Comparison of ENCODE assay signal across 17 cellular contexts in genomic region chr10:26879744-26880143, GRCh38. TPM values are rescaled to one million over a fixed set of nuclear protein-coding genes. Genes with fewer than 3 reads are reported as not detected.
DNase-seq lines count a peak whose midpoint lies in the region; ATAC-seq and TF ChIP-seq lines count a peak whose summit lies in the region.
"Had no signal": no experiment of that assay in that cellular context is flagged by ENCODE, and none has a peak within 500 bp of the region (broad histone marks: within the 10 kb centered on the region; RNA-seq: fewer than 3 reads in every experiment).

No MANE protein-coding gene starts in this region.

- no peak overlapping the region for H3K9ac ChIP-seq in colonic mucosa (ENCODE audit: low read depth in 2 of 2, low read length in 2 of 2)

- H3K27ac ChIP-seq in colonic mucosa (no peak overlapping the region), transverse colon (no peak overlapping the region)
- H3K27ac ChIP-seq: foreskin keratinocyte had no signal

- in situ Hi-C loops in transverse colon (cut with MboI; ENCODE audit: low pct_ligation_motif_present in 1 of 4, low pct_unique_long_range_greater_than_20kb in 1 of 4, low sequenced_read_pairs in 3 of 4), result loop anchor here in 3 of 4 donors (5.0 to 25.0 kb wide), 5 partner anchors 147 to 545 kb away; no protein-coding TSS in a partner anchor

- no peak for ATAC-seq in GM19463 (IDR thresholded peaks at IDR 0.05; ENCODE audit: unreplicated experiment)
- no peak for ATAC-seq in HG03159 (IDR thresholded peaks at IDR 0.05; ENCODE audit: unreplicated experiment)
- no peak for ATAC-seq in HG02938 (IDR thresholded peaks at IDR 0.05; ENCODE audit: unreplicated experiment)
- ATAC-seq: foreskin keratinocyte, SK-N-SH treated with all-trans-retinoic acid at 6 μM for 48 hours had no signal

- intact Hi-C loops in activated CD4-positive, alpha-beta T cell treated with anti-CD3 and anti-CD28 coated beads, Interleukin-2, amount 10 ng/mL, durations not matched to agents 24 days and 14 days (cut with micrococcal nuclease), result loop anchor here (2.0 kb wide), 1 partner anchor 271 kb away; no protein-coding TSS in a partner anchor
- intact Hi-C loops in colonic mucosa (cut with DNase I) (loop anchor here (5.0 to 10.0 kb wide), 3 partner anchors 152 to 545 kb away; no protein-coding TSS in a partner anchor), transverse colon (cut with DNase I; ENCODE audit: low total_unique reads) (loop anchor here (5.0 kb wide), 1 partner anchor 152 kb away; no protein-coding TSS in a partner anchor)

- no peaks in the 10 kb centered on the region for H3K9me3 Mint-ChIP-seq in activated CD4-positive, alpha-beta T cell treated with anti-CD3 and anti-CD28 coated beads, Interleukin-2, amount 10 ng/mL, durations not matched to agents 24 days and 14 days
- H3K9me3 Mint-ChIP-seq: activated T-cell treated with anti-CD3 and anti-CD28 coated beads, Interleukin-2, amount 50 U/mL, for 24 hours; neural crest cell had no signal

- H3K36me3 ChIP-seq in colonic mucosa, result no peaks in the 10 kb centered on the region
- no peaks in the 10 kb centered on the region for H3K36me3 ChIP-seq in transverse colon

- H3K27ac Mint-ChIP-seq in activated CD4-positive, alpha-beta T cell treated with anti-CD3 and anti-CD28 coated beads, Interleukin-2, amount 10 ng/mL, durations not matched to agents 24 days and 14 days, result no peak overlapping the region
- H3K27ac Mint-ChIP-seq: activated T-cell treated with anti-CD3 and anti-CD28 coated beads, Interleukin-2, amount 50 U/mL, for 24 hours; B cell had no signal

- H3K36me3 Mint-ChIP-seq in activated CD4-positive, alpha-beta T cell treated with anti-CD3 and anti-CD28 coated beads, Interleukin-2, amount 10 ng/mL, durations not matched to agents 24 days and 14 days (ENCODE audit: low read depth), result no peaks in the 10 kb centered on the region

- peaks cover 6% of the 10 kb centered on the region for H3K4me1 Mint-ChIP-seq in activated CD4-positive, alpha-beta T cell treated with anti-CD3 and anti-CD28 coated beads, Interleukin-2, amount 10 ng/mL, durations not matched to agents 24 days and 14 days

- no peak for TF ChIP-seq CTCF in colonic mucosa (IDR thresholded peaks at IDR 0.05)
- TF ChIP-seq CTCF in transverse colon (IDR thresholded peaks at IDR 0.05), result no peak

- H3K9me3 ChIP-seq in colonic mucosa (no peaks in the 10 kb centered on the region), transverse colon (no peaks in the 10 kb centered on the region)

- H3K4me1 ChIP-seq in colonic mucosa, result no peaks in the 10 kb centered on the region
- no peaks in the 10 kb centered on the region for H3K4me1 ChIP-seq in transverse colon
- H3K4me1 ChIP-seq: foreskin keratinocyte had no signal

- H3K4me3 ChIP-seq in colonic mucosa (no peak overlapping the region), transverse colon (no peak overlapping the region)

- no peak for TF ChIP-seq POLR2A in transverse colon (IDR thresholded peaks at IDR 0.05)

- no peak for TF ChIP-seq EP300 in transverse colon (IDR thresholded peaks at IDR 0.05; ENCODE audit: low read depth)

- DNase-seq in activated CD4-positive, alpha-beta T cell treated with anti-CD3 and anti-CD28 coated beads, Interleukin-2, amount 10 ng/mL, durations not matched to agents 24 days and 14 days, result peak; percentile 44
- no peak for DNase-seq in activated CD4-positive, alpha-beta T cell treated with anti-CD3 and anti-CD28 coated beads for 48 hours
- DNase-seq in NCI-H2029 (lab: John Stamatoyannopoulos, UW) (peak; percentile 75), colonic mucosa (peak; percentile 65), transverse colon (peak; percentile 47)
- DNase-seq: activated T-cell treated with anti-CD3 and anti-CD28 coated beads, Interleukin-2, amount 50 U/mL, for 24 hours; amniotic stem cell; dermis blood vessel endothelial cell; foreskin keratinocyte; kidney; stimulated activated CD4-positive, alpha-beta T cell treated with anti-CD3 and anti-CD28 coated beads, Interleukin-12 subunit alpha, Interleukin-12 subunit beta, amount 100 ng/mL, for 4 hours had no signal

- H3K27me3 Mint-ChIP-seq in activated CD4-positive, alpha-beta T cell treated with anti-CD3 and anti-CD28 coated beads, Interleukin-2, amount 10 ng/mL, durations not matched to agents 24 days and 14 days, result peaks cover 36% of the 10 kb centered on the region

- H3K27me3 ChIP-seq in colonic mucosa (no peaks in the 10 kb centered on the region), transverse colon (peaks cover 15% of the 10 kb centered on the region)
- H3K27me3 ChIP-seq: foreskin keratinocyte had no signal

- H3K4me3 Mint-ChIP-seq in activated CD4-positive, alpha-beta T cell treated with anti-CD3 and anti-CD28 coated beads, Interleukin-2, amount 10 ng/mL, durations not matched to agents 24 days and 14 days, result no peak overlapping the region
- H3K4me3 Mint-ChIP-seq: activated T-cell treated with anti-CD3 and anti-CD28 coated beads, Interleukin-2, amount 50 U/mL, for 24 hours; B cell; neural crest cell had no signal

- 21 to 28% methylated on average over 3 to 5 of the region's 5 CpGs for whole genome bisulfite sequencing in transverse colon (ENCODE audit: low coverage in 1 of 2), 2 donors

RNA-seq across cellular contexts. Expression of gene ABI1, which starts 19.0 kb away (rescaled TPM):
- total RNA-seq in activated CD4-positive, alpha-beta T cell treated with anti-CD3 and anti-CD28 coated beads, Interleukin-2, amount 10 ng/mL, durations not matched to agents 24 days and 14 days, result 54.5 and 55.7 TPM in 2 replicates
- 10 to 100 TPM; 45.6 to 65.3 TPM for total RNA-seq in colonic mucosa
- 10 to 100 TPM; 29.9 to 54.5 (median 47.8) TPM for total RNA-seq in transverse colon
